Comparison of ENCODE assay signal across 2 cellular contexts in genomic region chr10:88092975-88093374, GRCh38.
TF ChIP-seq lines count a peak whose summit lies in the region.

No MANE protein-coding gene starts in this region.

TF ChIP-seq in HEK293, 187 proteins besides CTCF, POLR2A, EP300 and RAD21 (continued from another document and continues in another):
- TF ChIP-seq REST (tag by site-specific recombination; IDR thresholded peaks at IDR 0.05) (no peak), ZBTB44 (tag by site-specific recombination; IDR thresholded peaks at IDR 0.05) (peak; percentile 86), ZNF660 (tag by site-specific recombination; IDR thresholded peaks at IDR 0.05) (peak; percentile 87), ZNF112 (tag by site-specific recombination; IDR thresholded peaks at IDR 0.05) (peak; percentile 87), ZNF184 (tag by site-specific recombination; IDR thresholded peaks at IDR 0.05) (peak; percentile 91), ZNF510 (tag by site-specific recombination; IDR thresholded peaks at IDR 0.05; ENCODE audit: insufficient replicate concordance) (no peak), MYNN (tag by site-specific recombination; IDR thresholded peaks at IDR 0.05; ENCODE audit: borderline replicate concordance) (no peak), ZNF777 (tag by site-specific recombination; IDR thresholded peaks at IDR 0.05; ENCODE audit: borderline replicate concordance) (no peak), ZNF624 (tag by site-specific recombination; IDR thresholded peaks at IDR 0.05) (peak; percentile 92), OSR2 (tag by site-specific recombination; IDR thresholded peaks at IDR 0.05) (no peak), BCL6B (tag by site-specific recombination; IDR thresholded peaks at IDR 0.05) (peak; percentile 80), ZNF544 (tag by site-specific recombination; IDR thresholded peaks at IDR 0.05) (peak; percentile 94), ZNF366 (tag by site-specific recombination; conservative IDR thresholded peaks at IDR 0.05) (no peak), ZFP3 (tag by site-specific recombination; IDR thresholded peaks at IDR 0.05; ENCODE audit: low read depth) (no peak), ZNF549 (tag by site-specific recombination; IDR thresholded peaks at IDR 0.05) (peak; percentile 77), KLF1 (tag by site-specific recombination; IDR thresholded peaks at IDR 0.05) (no peak), ZNF37A (tag by site-specific recombination; IDR thresholded peaks at IDR 0.05) (peak; percentile 74), ZNF626 (tag by site-specific recombination; IDR thresholded peaks at IDR 0.05) (0 out of 2 replicates have a peak, but pooled peaks have one; percentile 28), HIC1 (tag by site-specific recombination; IDR thresholded peaks at IDR 0.05) (no peak), ZNF140 (tag by site-specific recombination; IDR thresholded peaks at IDR 0.05) (no peak), ZNF350 (tag by site-specific recombination; IDR thresholded peaks at IDR 0.05) (peak; percentile 85), ZNF221 (tag by site-specific recombination; IDR thresholded peaks at IDR 0.05; ENCODE audit: borderline replicate concordance) (peak; percentile 53; the same call in 1 of the 2 replicates), KLF10 (tag by site-specific recombination; IDR thresholded peaks at IDR 0.05) (peak; percentile 60), MZF1 (tag by site-specific recombination; IDR thresholded peaks at IDR 0.05; ENCODE audit: borderline replicate concordance) (0 out of 2 replicates have a peak, but pooled peaks have one; percentile 49), ZNF623 (tag by site-specific recombination; IDR thresholded peaks at IDR 0.05) (no peak), SP2 (tag by site-specific recombination; IDR thresholded peaks at IDR 0.05) (no peak)

TF ChIP-seq in GM23338, 12 proteins besides CTCF, POLR2A, EP300 and RAD21 (continued from another document):
- TF ChIP-seq ZNF462 (CRISPR knock-in tag; IDR thresholded peaks at IDR 0.05) (no peak), REST (IDR thresholded peaks at IDR 0.05; ENCODE audit: unreplicated experiment) (no peak), EZH2phosphoT487 (IDR thresholded peaks at IDR 0.05; ENCODE audit: unreplicated experiment) (no peak), ZNF114 (CRISPR knock-in tag; IDR thresholded peaks at IDR 0.05) (no peak)
